1 cellular context compared by ENCODE assay signal in the genomic region with DNA sequence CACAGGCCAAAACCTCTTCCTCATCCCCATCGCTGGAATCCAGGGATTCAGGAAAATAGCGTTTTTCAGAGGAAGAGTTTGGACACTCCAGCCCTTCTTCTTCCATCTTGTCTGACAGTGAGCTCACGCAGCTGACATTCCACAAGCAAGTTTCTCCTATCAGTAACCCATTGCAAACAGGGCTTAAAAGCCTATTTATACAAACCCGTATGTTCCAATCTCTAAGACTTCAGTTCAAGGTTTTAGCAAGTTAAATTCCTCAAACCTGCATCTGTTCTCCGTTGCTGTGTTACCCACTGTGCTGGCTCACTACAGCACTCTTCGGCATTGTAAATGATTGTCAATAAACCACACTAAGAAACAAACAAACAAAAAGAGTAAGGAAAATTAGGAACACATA.
TF ChIP-seq lines count a peak whose summit lies in the region.

No MANE protein-coding gene starts in this region.

TF ChIP-seq in WTC11, 78 proteins besides CTCF, POLR2A, EP300 and RAD21 (continued from another document):
- TF ChIP-seq, protein P1, sequence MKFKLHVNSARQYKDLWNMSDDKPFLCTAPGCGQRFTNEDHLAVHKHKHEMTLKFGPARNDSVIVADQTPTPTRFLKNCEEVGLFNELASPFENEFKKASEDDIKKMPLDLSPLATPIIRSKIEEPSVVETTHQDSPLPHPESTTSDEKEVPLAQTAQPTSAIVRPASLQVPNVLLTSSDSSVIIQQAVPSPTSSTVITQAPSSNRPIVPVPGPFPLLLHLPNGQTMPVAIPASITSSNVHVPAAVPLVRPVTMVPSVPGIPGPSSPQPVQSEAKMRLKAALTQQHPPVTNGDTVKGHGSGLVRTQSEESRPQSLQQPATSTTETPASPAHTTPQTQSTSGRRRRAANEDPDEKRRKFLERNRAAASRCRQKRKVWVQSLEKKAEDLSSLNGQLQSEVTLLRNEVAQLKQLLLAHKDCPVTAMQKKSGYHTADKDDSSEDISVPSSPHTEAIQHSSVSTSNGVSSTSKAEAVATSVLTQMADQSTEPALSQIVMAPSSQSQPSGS (CRISPR knock-in tag; IDR thresholded peaks at IDR 0.05; ENCODE audit: borderline replicate concordance, low read depth) = no peak
- TF ChIP-seq, protein P2, sequence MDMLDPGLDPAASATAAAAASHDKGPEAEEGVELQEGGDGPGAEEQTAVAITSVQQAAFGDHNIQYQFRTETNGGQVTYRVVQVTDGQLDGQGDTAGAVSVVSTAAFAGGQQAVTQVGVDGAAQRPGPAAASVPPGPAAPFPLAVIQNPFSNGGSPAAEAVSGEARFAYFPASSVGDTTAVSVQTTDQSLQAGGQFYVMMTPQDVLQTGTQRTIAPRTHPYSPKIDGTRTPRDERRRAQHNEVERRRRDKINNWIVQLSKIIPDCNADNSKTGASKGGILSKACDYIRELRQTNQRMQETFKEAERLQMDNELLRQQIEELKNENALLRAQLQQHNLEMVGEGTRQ (CRISPR knock-in tag; IDR thresholded peaks at IDR 0.05) = no peak
- TF ChIP-seq ZNF219 (CRISPR knock-in tag; IDR thresholded peaks at IDR 0.05; ENCODE audit: borderline replicate concordance) = no peak
- TF ChIP-seq, protein P3, sequence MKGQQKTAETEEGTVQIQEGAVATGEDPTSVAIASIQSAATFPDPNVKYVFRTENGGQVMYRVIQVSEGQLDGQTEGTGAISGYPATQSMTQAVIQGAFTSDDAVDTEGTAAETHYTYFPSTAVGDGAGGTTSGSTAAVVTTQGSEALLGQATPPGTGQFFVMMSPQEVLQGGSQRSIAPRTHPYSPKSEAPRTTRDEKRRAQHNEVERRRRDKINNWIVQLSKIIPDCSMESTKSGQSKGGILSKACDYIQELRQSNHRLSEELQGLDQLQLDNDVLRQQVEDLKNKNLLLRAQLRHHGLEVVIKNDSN (CRISPR knock-in tag; IDR thresholded peaks at IDR 0.05) = no peak
- TF ChIP-seq CBFB (CRISPR knock-in tag; IDR thresholded peaks at IDR 0.05; ENCODE audit: low read depth) = no peak
- TF ChIP-seq GTF2I (CRISPR knock-in tag; conservative IDR thresholded peaks at IDR 0.05) = no peak
- TF ChIP-seq ETV6 (CRISPR knock-in tag; IDR thresholded peaks at IDR 0.05) = no peak
- TF ChIP-seq ZBTB21 (CRISPR knock-in tag; IDR thresholded peaks at IDR 0.05; ENCODE audit: borderline replicate concordance) = no peak
- no peak for TF ChIP-seq SMAD3 (CRISPR knock-in tag; IDR thresholded peaks at IDR 0.05; ENCODE audit: borderline replicate concordance)
- TF ChIP-seq JAZF1 (CRISPR knock-in tag; IDR thresholded peaks at IDR 0.05) = no peak
- TF ChIP-seq, protein P4, sequence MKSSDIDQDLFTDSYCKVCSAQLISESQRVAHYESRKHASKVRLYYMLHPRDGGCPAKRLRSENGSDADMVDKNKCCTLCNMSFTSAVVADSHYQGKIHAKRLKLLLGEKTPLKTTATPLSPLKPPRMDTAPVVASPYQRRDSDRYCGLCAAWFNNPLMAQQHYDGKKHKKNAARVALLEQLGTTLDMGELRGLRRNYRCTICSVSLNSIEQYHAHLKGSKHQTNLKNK (CRISPR knock-in tag; IDR thresholded peaks at IDR 0.05) = no peak
TF ChIP-seq in WTC11: peak in this region for 0.
